ENCODE assay signal across 15 cellular contexts in genomic region chr20:48332555-48332954, GRCh38.
"Had no signal": no experiment of that assay in that cellular context is flagged by ENCODE, and none has a peak within 500 bp of the region (broad histone marks: within the 10 kb centered on the region; RNA-seq: fewer than 3 reads in every experiment).

No MANE protein-coding gene starts in this region.

- H3K9me3 ChIP-seq: esophagus squamous epithelium, pancreas, right atrium auricular region, transverse colon had no signal

- H3K4me1 ChIP-seq: foreskin keratinocyte, pancreas, right atrium auricular region, transverse colon had no signal

- H3K4me3 Mint-ChIP-seq: activated CD4-positive, alpha-beta memory T cell treated with anti-CD3 and anti-CD28 coated beads for 36 hours; activated T-cell treated with anti-CD3 and anti-CD28 coated beads, Interleukin-2, amount 50 U/mL, for 4 hours; neural crest cell; stimulated activated naive B cell treated with anti-CD40 and anti-IgM and Interleukin-4, amounts not matched to agents 10 μg/mL and 1 μg/mL and 100 μg/mL, for 72 hours had no signal

- H3K27ac Mint-ChIP-seq: activated CD4-positive, alpha-beta memory T cell treated with anti-CD3 and anti-CD28 coated beads for 36 hours; activated naive CD4-positive, alpha-beta T cell treated with anti-CD3 and anti-CD28 coated beads, Interleukin-2, amount 50 U/mL, for 72 hours; stimulated activated naive B cell treated with anti-CD40 and anti-IgM and Interleukin-4, amounts not matched to agents 10 μg/mL and 1 μg/mL and 100 μg/mL, for 72 hours had no signal

- H3K27me3 ChIP-seq: right atrium auricular region had no signal

- H3K27ac ChIP-seq: esophagus squamous epithelium, foreskin keratinocyte, pancreas, right atrium auricular region had no signal

- H3K36me3 ChIP-seq: esophagus squamous epithelium, pancreas, right atrium auricular region, transverse colon had no signal

- DNase-seq: activated CD4-positive, alpha-beta memory T cell treated with anti-CD3 and anti-CD28 coated beads for 36 hours; activated CD4-positive, alpha-beta T cell treated with anti-CD3 and anti-CD28 coated beads for 1 hour; activated effector memory CD4-positive, alpha-beta T cell treated with anti-CD3 and anti-CD28 coated beads, Interleukin-2, amount 50 U/mL, for 16 hours; activated T-cell treated with anti-CD3 and anti-CD28 coated beads, Interleukin-2, amount 50 U/mL, for 4 hours; esophagus squamous epithelium; foreskin keratinocyte; kidney; pancreas; stimulated activated CD4-positive, alpha-beta T cell treated with anti-CD3 and anti-CD28 coated beads, Interleukin-1b, Interleukin-23, amount 100 ng/mL, for 48 hours; stimulated activated naive B cell treated with anti-CD40 and anti-IgM and Interleukin-4, amounts not matched to agents 10 μg/mL and 1 μg/mL and 100 μg/mL, for 72 hours; T-helper 9 cell; transverse colon had no signal

- H3K4me3 ChIP-seq: esophagus squamous epithelium, pancreas, right atrium auricular region, transverse colon had no signal

- ATAC-seq: activated naive CD4-positive, alpha-beta T cell treated with anti-CD3 and anti-CD28 coated beads, Interleukin-2, amount 50 U/mL, for 72 hours; activated T-cell treated with anti-CD3 and anti-CD28 coated beads, Interleukin-2, amount 50 U/mL, for 4 hours; foreskin keratinocyte; pancreas; stimulated activated naive B cell treated with anti-CD40 and anti-IgM and Interleukin-4, amounts not matched to agents 10 μg/mL and 1 μg/mL and 100 μg/mL, for 72 hours had no signal

- H3K36me3 Mint-ChIP-seq: activated CD4-positive, alpha-beta memory T cell treated with anti-CD3 and anti-CD28 coated beads for 36 hours; activated naive CD4-positive, alpha-beta T cell treated with anti-CD3 and anti-CD28 coated beads, Interleukin-2, amount 50 U/mL, for 72 hours; stimulated activated naive B cell treated with anti-CD40 and anti-IgM and Interleukin-4, amounts not matched to agents 10 μg/mL and 1 μg/mL and 100 μg/mL, for 72 hours had no signal

- FAIRE-seq: kidney, pancreas had no signal
